8 cellular contexts compared by ENCODE assay signal in genomic region chr1:26743426-26744059, GRCh38. TPM values are rescaled to one million over a fixed set of nuclear protein-coding genes. Genes with fewer than 3 reads are reported as not detected.
DNase-seq lines count a peak whose midpoint lies in the region; ATAC-seq and TF ChIP-seq lines count a peak whose summit lies in the region.

No MANE protein-coding gene starts in this region.

- H3K4me1 Mint-ChIP-seq in activated naive CD4-positive, alpha-beta T cell treated with anti-CD3 and anti-CD28 coated beads, Interleukin-2, amount 50 U/mL, for 24 hours = peaks cover 90% of the 10 kb centered on the region
- H3K4me1 Mint-ChIP-seq in WTC11 = peaks cover 32% of the 10 kb centered on the region
- peaks cover 84 to 95% of the 10 kb centered on the region in 2 donors for H3K4me1 Mint-ChIP-seq in immature natural killer cell
- peaks cover 18% of the 10 kb centered on the region for H3K4me1 Mint-ChIP-seq in type B pancreatic cell (ENCODE audit: unreplicated experiment)

- TF ChIP-seq CTCF in WTC11 (IDR thresholded peaks at IDR 0.05) (no peak), type B pancreatic cell (conservative IDR thresholded peaks at IDR 0.05) (no peak)

- H3K36me3 Mint-ChIP-seq in activated naive CD4-positive, alpha-beta T cell treated with anti-CD3 and anti-CD28 coated beads, Interleukin-2, amount 50 U/mL, for 24 hours = peaks cover 27% of the 10 kb centered on the region
- H3K36me3 Mint-ChIP-seq in WTC11 = peaks cover 54% of the 10 kb centered on the region
- H3K36me3 Mint-ChIP-seq in immature natural killer cell = peaks cover 0 to 20% (median 14%) of the 10 kb centered on the region in 3 donors
- peaks cover 49% of the 10 kb centered on the region for H3K36me3 Mint-ChIP-seq in type B pancreatic cell

- no peak overlapping the region for H3K4me3 ChIP-seq in HAP-1

- CTCF ChIA-PET in WTC11 (lab: Charles Lee) = interaction anchor here (1.2 to 1.5 kb wide), 4 partner anchors 45 to 206 kb away, joined by 3 to 4 read pairs (median 3); no protein-coding TSS in a partner anchor

- H3K9me3 Mint-ChIP-seq in activated naive CD4-positive, alpha-beta T cell treated with anti-CD3 and anti-CD28 coated beads, Interleukin-2, amount 50 U/mL, for 24 hours = no peaks in the 10 kb centered on the region
- H3K9me3 Mint-ChIP-seq in WTC11 (no peaks in the 10 kb centered on the region), immature natural killer cell (no peaks in the 10 kb centered on the region), type B pancreatic cell (no peaks in the 10 kb centered on the region)

- POLR2A ChIA-PET in WTC11 (lab: Charles Lee) = interaction anchor here (1.0 to 1.5 kb wide), 2 partner anchors 41 to 50 kb away, joined by 3 to 4 read pairs; no protein-coding TSS in a partner anchor

- in situ Hi-C loops in HAP-1 (cut with MboI; ENCODE audit: low sequenced_read_pairs) = no loop called here

- no peaks in the 10 kb centered on the region for H3K27me3 Mint-ChIP-seq in activated naive CD4-positive, alpha-beta T cell treated with anti-CD3 and anti-CD28 coated beads, Interleukin-2, amount 50 U/mL, for 24 hours
- H3K27me3 Mint-ChIP-seq in WTC11 (ENCODE audit: low read depth) (no peaks in the 10 kb centered on the region), immature natural killer cell (ENCODE audit: low read depth in 3 of 3) (peaks cover 0 to 2% (median 0%) of the 10 kb centered on the region in 3 donors), type B pancreatic cell (no peaks in the 10 kb centered on the region)

- H3K4me3 Mint-ChIP-seq in activated naive CD4-positive, alpha-beta T cell treated with anti-CD3 and anti-CD28 coated beads, Interleukin-2, amount 50 U/mL, for 24 hours = peak overlapping the region; percentile 76
- no peak overlapping the region for H3K4me3 Mint-ChIP-seq in WTC11
- H3K4me3 Mint-ChIP-seq in immature natural killer cell = peak overlapping the region; percentile 70 to 82 (median 78)
- no peak overlapping the region for H3K4me3 Mint-ChIP-seq in type B pancreatic cell

- no peaks in the 10 kb centered on the region for H3K4me1 ChIP-seq in HAP-1

- no peaks in the 10 kb centered on the region for H3K9me3 ChIP-seq in HAP-1

- peak overlapping the region; percentile 99 for H3K27ac Mint-ChIP-seq in activated naive CD4-positive, alpha-beta T cell treated with anti-CD3 and anti-CD28 coated beads, Interleukin-2, amount 50 U/mL, for 24 hours
- H3K27ac Mint-ChIP-seq in WTC11 = peak overlapping the region; percentile 97
- H3K27ac Mint-ChIP-seq in immature natural killer cell = peak overlapping the region; percentile 90 to 98 (median 94)
- peak overlapping the region; percentile 83 for H3K27ac Mint-ChIP-seq in type B pancreatic cell

- DNase-seq in activated naive CD4-positive, alpha-beta T cell treated with anti-CD3 and anti-CD28 coated beads, Interleukin-2, amount 50 U/mL, for 16 hours = no peak
- DNase-seq in WTC11 (ENCODE audit: low spot score) (no peak), immature natural killer cell (no peak), type B pancreatic cell (ENCODE audit: extremely low spot score, unreplicated experiment) (no peak), HAP-1 (ENCODE audit: low spot score in 2 of 2) (no peak)
- no peak for DNase-seq in stimulated activated CD4-positive, alpha-beta T cell treated with anti-CD3 and anti-CD28 coated beads, Interleukin-4, amount 100 ng/mL, for 1 hour

- H3K36me3 ChIP-seq in HAP-1 (replicated peaks) = peaks cover 86% of the 10 kb centered on the region

- no peak for ATAC-seq in WTC11
- ATAC-seq in HG03097 (IDR thresholded peaks at IDR 0.05; ENCODE audit: low FRiP score, unreplicated experiment) = no peak

- H3K27me3 ChIP-seq in HAP-1 (ENCODE audit: low read depth) = no peaks in the 10 kb centered on the region

TF ChIP-seq in WTC11, 78 proteins besides CTCF, POLR2A, EP300 and RAD21 (continues in another document):
- TF ChIP-seq ZNF671 (CRISPR knock-in tag; IDR thresholded peaks at IDR 0.05) (no peak), TEAD4 (CRISPR knock-in tag; IDR thresholded peaks at IDR 0.05) (no peak), USF2 (CRISPR knock-in tag; IDR thresholded peaks at IDR 0.05) (no peak), ZNF512 (CRISPR knock-in tag; IDR thresholded peaks at IDR 0.05; ENCODE audit: borderline replicate concordance) (no peak), ZNF121 (CRISPR knock-in tag; IDR thresholded peaks at IDR 0.05) (no peak), ZNF263 (CRISPR knock-in tag; IDR thresholded peaks at IDR 0.05; ENCODE audit: low read depth) (no peak), ZNF219 (CRISPR knock-in tag; IDR thresholded peaks at IDR 0.05; ENCODE audit: borderline replicate concordance) (no peak), HMGA2 (CRISPR knock-in tag; IDR thresholded peaks at IDR 0.05) (no peak), ZNF232 (CRISPR knock-in tag; IDR thresholded peaks at IDR 0.05) (no peak), E2F1 (CRISPR knock-in tag; IDR thresholded peaks at IDR 0.05) (no peak), NR1H2 (CRISPR knock-in tag; IDR thresholded peaks at IDR 0.05) (no peak), E2F4 (CRISPR knock-in tag; IDR thresholded peaks at IDR 0.05; ENCODE audit: borderline replicate concordance, low read depth) (no peak), NR2C2 (CRISPR knock-in tag; IDR thresholded peaks at IDR 0.05) (no peak), PREB (CRISPR knock-in tag; IDR thresholded peaks at IDR 0.05; ENCODE audit: borderline replicate concordance) (no peak)

RNA-seq across cellular contexts. Expression of gene PIGV, which starts 44.2 kb away (rescaled TPM):
- 13.1 to 15.0 TPM (median 13.7 TPM) in 3 replicates for total RNA-seq in WTC11 (2021)
- polyA plus RNA-seq in immature natural killer cell = 10 to 100 TPM in 2 of 3 donors, 1 to 10 TPM in 1; 9.8 to 20.0 (median 13.7) TPM
- total RNA-seq in type B pancreatic cell (ENCODE audit: low replicate concordance) = 13.3 and 15.3 TPM in 2 replicates

RNA-seq across cellular contexts. Expression of gene ARID1A, which starts 47.7 kb away (rescaled TPM):
- total RNA-seq in WTC11 (2021) (98.0 to 105 TPM (median 103 TPM) in 3 replicates), type B pancreatic cell (ENCODE audit: low replicate concordance) (106 and 121 TPM in 2 replicates)
- 10 to 100 TPM in 2 of 3 donors, 1 to 10 TPM in 1; 7.1 to 34.6 (median 16.0) TPM for polyA plus RNA-seq in immature natural killer cell

Comparison
In these comparisons a context has a peak if more than half of its experiments do, and no peak if none do; other contexts are left out.
1. H3K4me3 Mint-ChIP-seq: peak in activated naive CD4-positive, alpha-beta T cell treated with anti-CD3 and anti-CD28 coated beads, Interleukin-2, amount 50 U/mL, for 24 hours (single experiment) and immature natural killer cell (5 of 5); none in WTC11 (single experiment) and type B pancreatic cell (single experiment).
2. Peak in every context shown above with its lines, with median percentiles within 50 percentile points of each other: H3K27ac Mint-ChIP-seq.